Comparison of ENCODE assay signal across 1 cellular context in the genomic region with DNA sequence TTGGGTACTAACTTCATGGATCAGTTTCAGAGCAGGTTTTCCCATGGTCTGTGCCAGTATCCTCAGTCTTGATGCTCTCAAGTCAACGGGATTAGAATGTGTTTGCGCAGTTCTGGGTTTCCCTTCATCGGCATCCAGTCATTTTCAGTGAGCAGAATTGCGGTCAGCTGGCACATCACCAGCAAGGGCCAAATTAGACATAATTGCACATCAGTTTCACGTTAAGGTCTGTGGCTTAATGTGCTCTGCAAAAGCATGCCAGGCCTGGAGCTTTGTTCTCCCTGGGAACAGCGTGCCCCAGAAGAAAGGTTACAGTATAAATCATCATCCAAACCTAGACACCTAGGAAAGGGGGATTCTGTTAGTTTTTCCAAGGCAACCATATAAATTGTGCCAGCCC.
TF ChIP-seq lines count a peak whose summit lies in the region.

No MANE protein-coding gene starts in this region.

TF ChIP-seq in GM23338, 12 proteins besides CTCF, POLR2A, EP300 and RAD21:
- TF ChIP-seq, protein P1, sequence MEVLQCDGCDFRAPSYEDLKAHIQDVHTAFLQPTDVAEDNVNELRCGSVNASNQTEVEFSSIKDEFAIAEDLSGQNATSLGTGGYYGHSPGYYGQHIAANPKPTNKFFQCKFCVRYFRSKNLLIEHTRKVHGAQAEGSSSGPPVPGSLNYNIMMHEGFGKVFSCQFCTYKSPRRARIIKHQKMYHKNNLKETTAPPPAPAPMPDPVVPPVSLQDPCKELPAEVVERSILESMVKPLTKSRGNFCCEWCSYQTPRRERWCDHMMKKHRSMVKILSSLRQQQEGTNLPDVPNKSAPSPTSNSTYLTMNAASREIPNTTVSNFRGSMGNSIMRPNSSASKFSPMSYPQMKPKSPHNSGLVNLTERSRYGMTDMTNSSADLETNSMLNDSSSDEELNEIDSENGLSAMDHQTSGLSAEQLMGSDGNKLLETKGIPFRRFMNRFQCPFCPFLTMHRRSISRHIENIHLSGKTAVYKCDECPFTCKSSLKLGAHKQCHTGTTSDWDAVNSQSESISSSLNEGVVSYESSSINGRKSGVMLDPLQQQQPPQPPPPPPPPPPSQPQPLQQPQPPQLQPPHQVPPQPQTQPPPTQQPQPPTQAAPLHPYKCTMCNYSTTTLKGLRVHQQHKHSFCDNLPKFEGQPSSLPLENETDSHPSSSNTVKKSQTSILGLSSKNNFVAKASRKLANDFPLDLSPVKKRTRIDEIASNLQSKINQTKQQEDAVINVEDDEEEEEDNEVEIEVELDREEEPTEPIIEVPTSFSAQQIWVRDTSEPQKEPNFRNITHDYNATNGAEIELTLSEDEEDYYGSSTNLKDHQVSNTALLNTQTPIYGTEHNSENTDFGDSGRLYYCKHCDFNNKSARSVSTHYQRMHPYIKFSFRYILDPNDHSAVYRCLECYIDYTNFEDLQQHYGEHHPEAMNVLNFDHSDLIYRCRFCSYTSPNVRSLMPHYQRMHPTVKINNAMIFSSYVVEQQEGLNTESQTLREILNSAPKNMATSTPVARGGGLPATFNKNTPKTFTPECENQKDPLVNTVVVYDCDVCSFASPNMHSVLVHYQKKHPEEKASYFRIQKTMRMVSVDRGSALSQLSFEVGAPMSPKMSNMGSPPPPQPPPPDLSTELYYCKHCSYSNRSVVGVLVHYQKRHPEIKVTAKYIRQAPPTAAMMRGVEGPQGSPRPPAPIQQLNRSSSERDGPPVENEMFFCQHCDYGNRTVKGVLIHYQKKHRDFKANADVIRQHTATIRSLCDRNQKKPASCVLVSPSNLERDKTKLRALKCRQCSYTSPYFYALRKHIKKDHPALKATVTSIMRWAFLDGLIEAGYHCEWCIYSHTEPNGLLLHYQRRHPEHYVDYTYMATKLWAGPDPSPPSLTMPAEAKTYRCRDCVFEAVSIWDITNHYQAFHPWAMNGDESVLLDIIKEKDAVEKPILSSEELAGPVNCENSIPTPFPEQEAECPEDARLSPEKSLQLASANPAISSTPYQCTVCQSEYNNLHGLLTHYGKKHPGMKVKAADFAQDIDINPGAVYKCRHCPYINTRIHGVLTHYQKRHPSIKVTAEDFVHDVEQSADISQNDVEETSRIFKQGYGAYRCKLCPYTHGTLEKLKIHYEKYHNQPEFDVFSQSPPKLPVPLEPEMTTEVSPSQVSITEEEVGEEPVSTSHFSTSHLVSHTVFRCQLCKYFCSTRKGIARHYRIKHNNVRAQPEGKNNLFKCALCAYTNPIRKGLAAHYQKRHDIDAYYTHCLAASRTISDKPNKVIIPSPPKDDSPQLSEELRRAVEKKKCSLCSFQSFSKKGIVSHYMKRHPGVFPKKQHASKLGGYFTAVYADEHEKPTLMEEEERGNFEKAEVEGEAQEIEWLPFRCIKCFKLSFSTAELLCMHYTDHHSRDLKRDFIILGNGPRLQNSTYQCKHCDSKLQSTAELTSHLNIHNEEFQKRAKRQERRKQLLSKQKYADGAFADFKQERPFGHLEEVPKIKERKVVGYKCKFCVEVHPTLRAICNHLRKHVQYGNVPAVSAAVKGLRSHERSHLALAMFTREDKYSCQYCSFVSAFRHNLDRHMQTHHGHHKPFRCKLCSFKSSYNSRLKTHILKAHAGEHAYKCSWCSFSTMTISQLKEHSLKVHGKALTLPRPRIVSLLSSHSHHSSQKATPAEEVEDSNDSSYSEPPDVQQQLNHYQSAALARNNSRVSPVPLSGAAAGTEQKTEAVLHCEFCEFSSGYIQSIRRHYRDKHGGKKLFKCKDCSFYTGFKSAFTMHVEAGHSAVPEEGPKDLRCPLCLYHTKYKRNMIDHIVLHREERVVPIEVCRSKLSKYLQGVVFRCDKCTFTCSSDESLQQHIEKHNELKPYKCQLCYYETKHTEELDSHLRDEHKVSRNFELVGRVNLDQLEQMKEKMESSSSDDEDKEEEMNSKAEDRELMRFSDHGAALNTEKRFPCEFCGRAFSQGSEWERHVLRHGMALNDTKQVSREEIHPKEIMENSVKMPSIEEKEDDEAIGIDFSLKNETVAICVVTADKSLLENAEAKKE (CRISPR knock-in tag; IDR thresholded peaks at IDR 0.05): no peak
- no peak for TF ChIP-seq EZH2phosphoT487 (IDR thresholded peaks at IDR 0.05; ENCODE audit: unreplicated experiment)
- no peak for TF ChIP-seq NANOG (IDR thresholded peaks at IDR 0.05; ENCODE audit: borderline replicate concordance)
- TF ChIP-seq EZH2 (IDR thresholded peaks at IDR 0.05; ENCODE audit: low read depth, unreplicated experiment): no peak
- no peak for TF ChIP-seq ZNF114 (CRISPR knock-in tag; IDR thresholded peaks at IDR 0.05)
- no peak for TF ChIP-seq ZNF331 (CRISPR knock-in tag; IDR thresholded peaks at IDR 0.05; ENCODE audit: low read depth)
- TF ChIP-seq STAT1 (IDR thresholded peaks at IDR 0.05; ENCODE audit: unreplicated experiment): no peak
- TF ChIP-seq, protein P2, sequence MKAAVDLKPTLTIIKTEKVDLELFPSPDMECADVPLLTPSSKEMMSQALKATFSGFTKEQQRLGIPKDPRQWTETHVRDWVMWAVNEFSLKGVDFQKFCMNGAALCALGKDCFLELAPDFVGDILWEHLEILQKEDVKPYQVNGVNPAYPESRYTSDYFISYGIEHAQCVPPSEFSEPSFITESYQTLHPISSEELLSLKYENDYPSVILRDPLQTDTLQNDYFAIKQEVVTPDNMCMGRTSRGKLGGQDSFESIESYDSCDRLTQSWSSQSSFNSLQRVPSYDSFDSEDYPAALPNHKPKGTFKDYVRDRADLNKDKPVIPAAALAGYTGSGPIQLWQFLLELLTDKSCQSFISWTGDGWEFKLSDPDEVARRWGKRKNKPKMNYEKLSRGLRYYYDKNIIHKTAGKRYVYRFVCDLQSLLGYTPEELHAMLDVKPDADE (IDR thresholded peaks at IDR 0.05): no peak
- no peak for TF ChIP-seq CREB1 (CRISPR knock-in tag; IDR thresholded peaks at IDR 0.05; ENCODE audit: low read depth)
- TF ChIP-seq, protein P3, sequence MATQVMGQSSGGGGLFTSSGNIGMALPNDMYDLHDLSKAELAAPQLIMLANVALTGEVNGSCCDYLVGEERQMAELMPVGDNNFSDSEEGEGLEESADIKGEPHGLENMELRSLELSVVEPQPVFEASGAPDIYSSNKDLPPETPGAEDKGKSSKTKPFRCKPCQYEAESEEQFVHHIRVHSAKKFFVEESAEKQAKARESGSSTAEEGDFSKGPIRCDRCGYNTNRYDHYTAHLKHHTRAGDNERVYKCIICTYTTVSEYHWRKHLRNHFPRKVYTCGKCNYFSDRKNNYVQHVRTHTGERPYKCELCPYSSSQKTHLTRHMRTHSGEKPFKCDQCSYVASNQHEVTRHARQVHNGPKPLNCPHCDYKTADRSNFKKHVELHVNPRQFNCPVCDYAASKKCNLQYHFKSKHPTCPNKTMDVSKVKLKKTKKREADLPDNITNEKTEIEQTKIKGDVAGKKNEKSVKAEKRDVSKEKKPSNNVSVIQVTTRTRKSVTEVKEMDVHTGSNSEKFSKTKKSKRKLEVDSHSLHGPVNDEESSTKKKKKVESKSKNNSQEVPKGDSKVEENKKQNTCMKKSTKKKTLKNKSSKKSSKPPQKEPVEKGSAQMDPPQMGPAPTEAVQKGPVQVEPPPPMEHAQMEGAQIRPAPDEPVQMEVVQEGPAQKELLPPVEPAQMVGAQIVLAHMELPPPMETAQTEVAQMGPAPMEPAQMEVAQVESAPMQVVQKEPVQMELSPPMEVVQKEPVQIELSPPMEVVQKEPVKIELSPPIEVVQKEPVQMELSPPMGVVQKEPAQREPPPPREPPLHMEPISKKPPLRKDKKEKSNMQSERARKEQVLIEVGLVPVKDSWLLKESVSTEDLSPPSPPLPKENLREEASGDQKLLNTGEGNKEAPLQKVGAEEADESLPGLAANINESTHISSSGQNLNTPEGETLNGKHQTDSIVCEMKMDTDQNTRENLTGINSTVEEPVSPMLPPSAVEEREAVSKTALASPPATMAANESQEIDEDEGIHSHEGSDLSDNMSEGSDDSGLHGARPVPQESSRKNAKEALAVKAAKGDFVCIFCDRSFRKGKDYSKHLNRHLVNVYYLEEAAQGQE (IDR thresholded peaks at IDR 0.05; ENCODE audit: unreplicated experiment): no peak
- TF ChIP-seq JUNB (IDR thresholded peaks at IDR 0.05; ENCODE audit: unreplicated experiment): no peak
- TF ChIP-seq POLR2AphosphoS5 (IDR thresholded peaks at IDR 0.05; ENCODE audit: low read depth): no peak
